Comparison of ENCODE assay signal across 8 cellular contexts in genomic region chr15:93035953-93036810, GRCh38. TPM values are rescaled to one million over a fixed set of nuclear protein-coding genes. Genes with fewer than 3 reads are reported as not detected.
DNase-seq lines count a peak whose midpoint lies in the region; ATAC-seq and TF ChIP-seq lines count a peak whose summit lies in the region.

No MANE protein-coding gene starts in this region.

- H3K4me3 Mint-ChIP-seq in Calu3 (ENCODE audit: low read depth, unreplicated experiment) (no peak overlapping the region), T-cell (peak overlapping the region in 2 of 3 donors; percentile 43 to 72)

- H3K27ac ChIP-seq in HL-60 (replicated peaks) (no peak overlapping the region), breast epithelium (no peak overlapping the region), tibial nerve (no peak overlapping the region)

- no peaks in the 10 kb centered on the region for H3K9me3 Mint-ChIP-seq in Calu3 (ENCODE audit: low read depth, unreplicated experiment)
- H3K9me3 Mint-ChIP-seq in T-cell: no peaks in the 10 kb centered on the region

- no peaks in the 10 kb centered on the region for H3K27me3 ChIP-seq in HL-60 (ENCODE audit: insufficient read depth, poor library complexity, severe bottlenecking)
- no peaks in the 10 kb centered on the region for H3K27me3 ChIP-seq in breast epithelium
- H3K27me3 ChIP-seq in tibial nerve: no peaks in the 10 kb centered on the region

- H3K4me3 ChIP-seq in HL-60 (replicated peaks; ENCODE audit: insufficient read depth, low read length) (no peak overlapping the region), breast epithelium (no peak overlapping the region), tibial nerve (no peak overlapping the region)

- H3K36me3 Mint-ChIP-seq in Calu3 (ENCODE audit: insufficient read depth, unreplicated experiment) (peaks cover 4% of the 10 kb centered on the region), T-cell (no peaks in the 10 kb centered on the region)

- peaks cover 18% of the 10 kb centered on the region for H3K27me3 Mint-ChIP-seq in Calu3 (ENCODE audit: unreplicated experiment)
- peaks cover 4 to 5% of the 10 kb centered on the region in 2 donors for H3K27me3 Mint-ChIP-seq in T-cell

- no peaks in the 10 kb centered on the region for H3K9me3 ChIP-seq in breast epithelium
- H3K9me3 ChIP-seq in tibial nerve: no peaks in the 10 kb centered on the region

- TF ChIP-seq CTCF in Calu3 (IDR thresholded peaks at IDR 0.05; ENCODE audit: unreplicated experiment): peak; percentile 81
- TF ChIP-seq CTCF in HL-60 (IDR thresholded peaks at IDR 0.05; ENCODE audit: insufficient read depth, low read length): peak; percentile 71
- TF ChIP-seq CTCF in breast epithelium (IDR thresholded peaks at IDR 0.05): peak in 2 of 3 donors; percentile 31 to 40
- TF ChIP-seq CTCF in tibial nerve (IDR thresholded peaks at IDR 0.05): peak; percentile 50 to 64 (median 61)

- TF ChIP-seq EP300 in tibial nerve (IDR thresholded peaks at IDR 0.05): no peak

- BruUV-seq in Calu3 (replicated peaks; lab: Mats Ljungman, UMichigan): no TSS peak

- DNase-seq in Calu3: peak; percentile 63
- DNase-seq in HL-60 (ENCODE audit: low read depth in 1 of 2, low spot score in 1 of 2): peak in 1 of 2 experiments; percentile 59
- peak in 24 of 34 experiments; percentile 11 to 43 (median 34) for DNase-seq in T-cell
- peak in 1 of 2 donors; percentile 48 for DNase-seq in breast epithelium (ENCODE audit: low spot score in 2 of 2)
- DNase-seq in mesenteric fat pad (ENCODE audit: low spot score): peak; percentile 88
- peak; percentile 13 to 52 for DNase-seq in tibial nerve (ENCODE audit: low spot score in 2 of 2)

- POLR2A ChIA-PET in T-cell (lab: Charles Lee): interaction anchor here in 1 of 2 donors (0.5 kb wide), 1 partner anchor 1284 kb away, joined by 6 read pairs; no protein-coding TSS in a partner anchor

- H3K4me1 ChIP-seq in breast epithelium (peaks cover 3 to 7% of the 10 kb centered on the region in 2 donors), tibial nerve (peaks cover 0 to 26% (median 14%) of the 10 kb centered on the region in 4 donors)

- H3K27ac Mint-ChIP-seq in Calu3 (ENCODE audit: unreplicated experiment) (no peak overlapping the region), T-cell (peak overlapping the region in 1 of 2 donors; percentile 81)

- TF ChIP-seq POLR2A in breast epithelium (IDR thresholded peaks at IDR 0.05) (no peak), tibial nerve (IDR thresholded peaks at IDR 0.05) (no peak)

- CTCF ChIA-PET in Calu3 (lab: Charles Lee) (interaction anchor here (0.6 to 1.8 kb wide), 5 partner anchors 24 to 1084 kb away, joined by 3 to 21 read pairs (median 5); no protein-coding TSS in a partner anchor), T-cell (lab: Charles Lee) (interaction anchor here in 1 of 2 donors (0.8 to 1.8 kb wide), 3 partner anchors 14 to 1287 kb away, joined by 3 to 9 read pairs (median 3); no protein-coding TSS in a partner anchor)

- intact Hi-C loops in Calu3 (cut with micrococcal nuclease; ENCODE audit: unreplicated experiment) (loop anchor here (5.0 kb wide), 1 partner anchor 941 kb away; no protein-coding TSS in a partner anchor), breast epithelium (cut with DNase I; ENCODE audit: low total_unique reads) (loop anchor here (10.0 kb wide), 1 partner anchor 1089 kb away; no protein-coding TSS in a partner anchor)

- WGBS in tibial nerve, 2 donors: 60 to 64% methylated on average over 29 to 32 of the region's 32 CpGs

- no peaks in the 10 kb centered on the region for H3K36me3 ChIP-seq in breast epithelium
- peaks cover 0 to 7% (median 0%) of the 10 kb centered on the region in 3 donors for H3K36me3 ChIP-seq in tibial nerve

- ATAC-seq in GM21360 (IDR thresholded peaks at IDR 0.05; ENCODE audit: unreplicated experiment) (peak; percentile 89), T-cell (replicated peaks in 1 of 4) (peak; percentile 69 to 76 (median 71)), GM19452 (IDR thresholded peaks at IDR 0.05; ENCODE audit: unreplicated experiment) (no peak)

- H3K4me1 Mint-ChIP-seq in Calu3 (ENCODE audit: low read depth, unreplicated experiment) (peaks cover 5% of the 10 kb centered on the region), T-cell (peaks cover 6 to 9% (median 8%) of the 10 kb centered on the region in 3 donors)

RNA-seq across cellular contexts. Expression of gene RGMA, which starts 52.8 kb away (rescaled TPM):
- total RNA-seq in Calu3 (2022) (0.73 and 0.78 TPM in 2 replicates), T-cell (under 1 TPM in 3 of 5 donors, not detected in 2; 0.15 to 0.44 (median 0.23) TPM), breast epithelium (10 to 100 TPM in 2 of 3 donors, 1 to 10 TPM in 1; 9.7 to 17.7 (median 14.4) TPM), mesenteric fat pad (16.5 TPM), tibial nerve (100 to 1,000 TPM in 1 of 4 donors, 10 to 100 TPM in 3; 28.2 to 110 (median 45.6) TPM)
